ENCODE assay signal across 12 cellular contexts in the genomic region with DNA sequence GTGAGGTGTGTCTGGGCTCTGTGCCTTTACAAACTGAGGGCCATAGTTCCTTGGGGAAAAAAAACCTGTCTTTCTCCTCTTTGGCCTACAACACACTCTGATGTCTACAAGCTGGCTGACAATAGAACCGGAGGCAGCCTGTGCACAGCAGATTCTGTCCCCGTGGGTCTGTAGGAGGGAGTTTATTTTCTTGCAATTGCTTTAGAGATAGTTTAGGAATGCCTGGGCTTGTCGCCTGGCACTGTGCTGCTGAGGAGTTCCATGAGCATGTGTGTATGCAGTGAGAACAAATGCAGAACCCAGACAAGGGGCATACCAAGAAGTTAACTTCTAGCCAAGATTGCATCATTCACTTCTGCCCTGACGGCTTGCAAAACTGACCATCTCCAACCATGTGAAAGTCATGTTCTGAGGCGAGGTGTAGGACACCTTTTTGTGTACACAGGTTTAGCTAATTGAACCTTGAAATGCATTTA. TPM values are rescaled to one million over a fixed set of nuclear protein-coding genes. Genes with fewer than 3 reads are reported as not detected.
DNase-seq lines count a peak whose midpoint lies in the region; ATAC-seq and TF ChIP-seq lines count a peak whose summit lies in the region.
"Had no signal": no experiment of that assay in that cellular context is flagged by ENCODE, and none has a peak within 500 bp of the region (broad histone marks: within the 10 kb centered on the region; RNA-seq: fewer than 3 reads in every experiment).

No MANE protein-coding gene starts in this region.

- BruUV-seq in PC-3 (replicated peaks; lab: Mats Ljungman, UMichigan), result no TSS peak

- WGBS in mesendoderm (ENCODE audit: extremely low coverage, insufficient coverage, low lambda C conversion rate), result no CpG with 5 or more reads among the region's 5 CpGs
- WGBS in suprapubic skin, result 40% methylated on average over 5 of the region's 5 CpGs

- H3K4me3 ChIP-seq in mesendoderm (ENCODE audit: low read length), result no peak overlapping the region
- H3K4me3 ChIP-seq in suprapubic skin, result no peak overlapping the region
- H3K4me3 ChIP-seq in PC-3 (ENCODE audit: low read length), result no peak overlapping the region
- H3K4me3 ChIP-seq: colonic mucosa had no signal

- no peaks in the 10 kb centered on the region for H3K27me3 ChIP-seq in mesendoderm (ENCODE audit: insufficient read depth, low read length, poor library complexity)
- H3K27me3 ChIP-seq in suprapubic skin, result no peaks in the 10 kb centered on the region
- H3K27me3 ChIP-seq in PC-3 (ENCODE audit: low read length), result no peaks in the 10 kb centered on the region
- H3K27me3 ChIP-seq: colonic mucosa had no signal

- intact Hi-C loops in PC-3 (cut with micrococcal nuclease), result no loop called here

- H3K4me1 ChIP-seq in mesendoderm (ENCODE audit: control insufficient read depth, low read depth, low read length), result peaks cover 10% of the 10 kb centered on the region
- H3K4me1 ChIP-seq in suprapubic skin, result no peaks in the 10 kb centered on the region
- H3K4me1 ChIP-seq in PC-3 (ENCODE audit: insufficient read depth, low read length), result no peaks in the 10 kb centered on the region
- H3K4me1 ChIP-seq: colonic mucosa had no signal

- no peaks in the 10 kb centered on the region for H4K20me1 ChIP-seq in PC-3 (ENCODE audit: low read length)

- H3K4me2 ChIP-seq in mesendoderm (ENCODE audit: low read length) (no peak overlapping the region), PC-3 (ENCODE audit: low read length) (no peak overlapping the region)

- peak overlapping the region; percentile 58 for H4K8ac ChIP-seq in mesendoderm (ENCODE audit: low read depth, low read length)

- H3K18ac ChIP-seq in mesendoderm (ENCODE audit: low read length), result peak overlapping the region; percentile 62

- H3K79me2 ChIP-seq in mesendoderm (ENCODE audit: control insufficient read depth, insufficient read depth, low read length) (no peaks in the 10 kb centered on the region), PC-3 (ENCODE audit: low read length) (no peaks in the 10 kb centered on the region)

- peak overlapping the region; percentile 10 for H2BK5ac ChIP-seq in mesendoderm (ENCODE audit: low read length)

- no peak for TF ChIP-seq POLR2A in suprapubic skin (IDR thresholded peaks at IDR 0.05)

- H3K56ac ChIP-seq in mesendoderm (ENCODE audit: low read length), result peak overlapping the region; percentile 50

- H3F3A ChIP-seq in PC-3 (ENCODE audit: low read length, unreplicated experiment), result no peaks in the 10 kb centered on the region

- H3K27ac ChIP-seq in epithelial cell of prostate (peak overlapping the region; percentile 72), mesendoderm (ENCODE audit: low read depth, low read length) (peak overlapping the region; percentile 95), suprapubic skin (no peak overlapping the region), PC-3 (ENCODE audit: low read length) (no peak overlapping the region)
- H3K27ac ChIP-seq: 22Rv1, colonic mucosa had no signal

- H3K9me3 ChIP-seq in suprapubic skin (no peaks in the 10 kb centered on the region), PC-3 (ENCODE audit: low read length) (no peaks in the 10 kb centered on the region)
- H3K9me3 ChIP-seq: colonic mucosa had no signal

- H2BK120ac ChIP-seq in mesendoderm (ENCODE audit: low read depth, low read length), result no peak overlapping the region

- CTCF ChIA-PET in PC-3 (lab: Charles Lee), result no interaction called here

- H2AFZ ChIP-seq in PC-3 (ENCODE audit: low read length), result no peak overlapping the region

- POLR2A ChIA-PET in PC-3 (lab: Charles Lee; ENCODE audit: unreplicated experiment), result no interaction called here

- H3K36me3 ChIP-seq in mesendoderm (ENCODE audit: control insufficient read depth, insufficient read depth, low read length) (peaks cover 21% of the 10 kb centered on the region), suprapubic skin (peaks cover 47% of the 10 kb centered on the region), PC-3 (ENCODE audit: low read depth, low read length) (peaks cover 14% of the 10 kb centered on the region; the same call in 1 of the 2 replicates)
- H3K36me3 ChIP-seq: colonic mucosa had no signal

- no peak for TF ChIP-seq EP300 in suprapubic skin (IDR thresholded peaks at IDR 0.05)

- H3K9me2 ChIP-seq in PC-3 (replicated peaks; ENCODE audit: low read length), result no peaks in the 10 kb centered on the region

- no peak for ATAC-seq in PC-3

- H3K4ac ChIP-seq in mesendoderm (ENCODE audit: low read depth, low read length), result no peak overlapping the region

- H3K79me1 ChIP-seq in mesendoderm (ENCODE audit: low read length), result peaks cover 1% of the 10 kb centered on the region

- no peak overlapping the region for H4K5ac ChIP-seq in mesendoderm (ENCODE audit: low read length)

- H3K9ac ChIP-seq in mesendoderm (ENCODE audit: low read length), result peak overlapping the region; percentile 26
- no peak overlapping the region for H3K9ac ChIP-seq in PC-3 (ENCODE audit: low read length)

- H3K23ac ChIP-seq in mesendoderm (ENCODE audit: low read length), result peak overlapping the region; percentile 70

- TF ChIP-seq CTCF in suprapubic skin (IDR thresholded peaks at IDR 0.05), result no peak
- TF ChIP-seq CTCF in PC-3 (conservative IDR thresholded peaks at IDR 0.05; ENCODE audit: low read depth, low read length), result no peak

- no peak overlapping the region for H2BK15ac ChIP-seq in mesendoderm (replicated peaks; ENCODE audit: low read depth)

- peak; percentile 5 to 32 for DNase-seq in NOMO-1 (lab: John Stamatoyannopoulos, UW; ENCODE audit: unreplicated experiment in 2 of 2)
- no peak for DNase-seq in NOMO-1 treated with dmso at 0.1 percent for 144 hours (lab: John Stamatoyannopoulos, UW; ENCODE audit: unreplicated experiment)
- no peak for DNase-seq in epithelial cell of prostate (ENCODE audit: low read depth, low spot score)
- DNase-seq in mesendoderm, result peak; percentile 79
- DNase-seq in ureter (ENCODE audit: low spot score), result peak; percentile 50
- DNase-seq in activated naive CD4-positive, alpha-beta T cell treated with Interleukin-2 at 50 U/mL for 16 hours, result no peak
- DNase-seq in suprapubic skin (ENCODE audit: low spot score in 2 of 2), result no peak
- no peak for DNase-seq in PC-3
- DNase-seq: colonic mucosa, NCI-H2029 treated with DMSO at 0.1 percent for 48 hours, SW 1271 had no signal

- H2AK5ac ChIP-seq in mesendoderm (ENCODE audit: low read length), result peak overlapping the region; percentile 0

RNA-seq across cellular contexts. Expression of a gene that starts 54.1 kb away (rescaled TPM):
- 171 TPM for polyA plus RNA-seq in mesendoderm (2013, experiment 1 of 2)
- 170 TPM for polyA plus RNA-seq in mesendoderm (2013, experiment 2 of 2)
- total RNA-seq in ureter (238 TPM), suprapubic skin (100 to 1,000 TPM; 166 to 256 (median 207) TPM), PC-3 (2014; rRNA removed) (60.1 and 73.5 TPM in 2 replicates)

Comparison
In these comparisons a context has a peak if more than half of its experiments do, and no peak if none do; other contexts are left out.
1. DNase-seq: peak in NOMO-1 (2 of 2), mesendoderm (single experiment) and ureter (single experiment); none in NOMO-1 treated with dmso at 0.1 percent for 144 hours (single experiment), epithelial cell of prostate (single experiment), activated naive CD4-positive, alpha-beta T cell treated with Interleukin-2 at 50 U/mL for 16 hours (single experiment), suprapubic skin (0 of 2) and PC-3 (single experiment).
2. H3K27ac ChIP-seq: peak in epithelial cell of prostate (single experiment) and mesendoderm (single experiment); none in suprapubic skin (single experiment) and PC-3 (single experiment).